Comparison of ENCODE assay signal across 8 cellular contexts in genomic region chr3:189563841-189564563, GRCh38.
DNase-seq lines count a peak whose midpoint lies in the region; ATAC-seq and TF ChIP-seq lines count a peak whose summit lies in the region.

No MANE protein-coding gene starts in this region.

- peak overlapping the region; percentile 61 for H3K27ac Mint-ChIP-seq in activated naive CD8-positive, alpha-beta T cell treated with anti-CD3 and anti-CD28 coated beads for 36 hours

- TF ChIP-seq POLR2A in body of pancreas (IDR thresholded peaks at IDR 0.05) (no peak), transverse colon (IDR thresholded peaks at IDR 0.05) (no peak)

- in situ Hi-C loops in transverse colon (cut with MboI; ENCODE audit: low pct_ligation_motif_present in 1 of 4, low pct_unique_long_range_greater_than_20kb in 1 of 4, low sequenced_read_pairs in 3 of 4), result no loop called here

- H3K9me3 Mint-ChIP-seq in activated naive CD8-positive, alpha-beta T cell treated with anti-CD3 and anti-CD28 coated beads for 36 hours, result peaks cover 2% of the 10 kb centered on the region

- TF ChIP-seq CTCF in KMS-11 (conservative IDR thresholded peaks at IDR 0.05; ENCODE audit: low read depth, low read length) (no peak), body of pancreas (IDR thresholded peaks at IDR 0.05) (no peak), transverse colon (IDR thresholded peaks at IDR 0.05) (no peak)

- H3K9ac ChIP-seq in KMS-11, result no peak overlapping the region

- intact Hi-C loops in body of pancreas (cut with DNase I) (no loop called here), transverse colon (cut with DNase I; ENCODE audit: low total_unique reads) (no loop called here)

- H3K4me1 Mint-ChIP-seq in activated naive CD8-positive, alpha-beta T cell treated with anti-CD3 and anti-CD28 coated beads for 36 hours, result peaks cover 25% of the 10 kb centered on the region

- no peak overlapping the region for H3K4me3 ChIP-seq in KMS-11 (IDR thresholded peaks at IDR 0.05; ENCODE audit: insufficient read depth, low read depth, low read length)
- H3K4me3 ChIP-seq in body of pancreas, result no peak overlapping the region
- H3K4me3 ChIP-seq in transverse colon, result no peak overlapping the region

- peak; percentile 83 for ATAC-seq in GM18502 (IDR thresholded peaks at IDR 0.05; ENCODE audit: poor library complexity, unreplicated experiment)
- peak; percentile 90 for ATAC-seq in GM21737 (IDR thresholded peaks at IDR 0.05; ENCODE audit: unreplicated experiment)
- no peak for ATAC-seq in body of pancreas

- H3K27me3 ChIP-seq in KMS-11 (ENCODE audit: insufficient read depth, low read depth) (no peaks in the 10 kb centered on the region), body of pancreas (no peaks in the 10 kb centered on the region), transverse colon (no peaks in the 10 kb centered on the region)

- H3K27ac ChIP-seq in KMS-11 (peak overlapping the region; percentile 7; the same call in 1 of the 2 replicates), body of pancreas (no peak overlapping the region), transverse colon (no peak overlapping the region)

- peak overlapping the region; percentile 53 for H3K4me2 ChIP-seq in KMS-11

- H3K4me1 ChIP-seq in KMS-11 (ENCODE audit: low read depth, poor library complexity, severe bottlenecking), result peaks cover 39% of the 10 kb centered on the region
- H3K4me1 ChIP-seq in body of pancreas, result no peaks in the 10 kb centered on the region
- no peaks in the 10 kb centered on the region for H3K4me1 ChIP-seq in transverse colon

- H3K9me3 ChIP-seq in body of pancreas (no peaks in the 10 kb centered on the region), transverse colon (no peaks in the 10 kb centered on the region)

- no peaks in the 10 kb centered on the region for H3K79me2 ChIP-seq in KMS-11 (ENCODE audit: insufficient read depth, low read depth)

- peak; percentile 53 for DNase-seq in activated naive CD8-positive, alpha-beta T cell treated with anti-CD3 and anti-CD28 coated beads for 36 hours
- DNase-seq in stimulated activated CD4-positive, alpha-beta T cell treated with anti-CD3 and anti-CD28 coated beads, Interleukin-4, amount 100 ng/mL, for 48 hours (ENCODE audit: low read depth in 2 of 2), result peak; percentile 10 to 16
- DNase-seq in NCI-H2081 treated with DMSO at 0.1 percent for 48 hours (lab: John Stamatoyannopoulos, UW) (no peak), body of pancreas (no peak), transverse colon (no peak)

- no peak overlapping the region for H3K4me3 Mint-ChIP-seq in activated naive CD8-positive, alpha-beta T cell treated with anti-CD3 and anti-CD28 coated beads for 36 hours

- TF ChIP-seq EP300 in transverse colon (IDR thresholded peaks at IDR 0.05; ENCODE audit: low read depth), result no peak

- peaks cover 2% of the 10 kb centered on the region for H3K27me3 Mint-ChIP-seq in activated naive CD8-positive, alpha-beta T cell treated with anti-CD3 and anti-CD28 coated beads for 36 hours

- no peak overlapping the region for H2AFZ ChIP-seq in KMS-11 (ENCODE audit: low read depth)

- no peaks in the 10 kb centered on the region for H3K36me3 Mint-ChIP-seq in activated naive CD8-positive, alpha-beta T cell treated with anti-CD3 and anti-CD28 coated beads for 36 hours

- H3K36me3 ChIP-seq in KMS-11 (ENCODE audit: insufficient read depth) (no peaks in the 10 kb centered on the region), body of pancreas (replicated peaks in 1 of 2; ENCODE audit: insufficient read depth in 1 of 2, low read depth in 2 of 2) (no peaks in the 10 kb centered on the region), transverse colon (no peaks in the 10 kb centered on the region)

- no peaks in the 10 kb centered on the region for H4K20me1 ChIP-seq in KMS-11 (ENCODE audit: insufficient read depth)

- 53 to 61% methylated on average over 6 of the region's 6 CpGs for WGBS in body of pancreas, 2 donors
- 62% methylated on average over 6 of the region's 6 CpGs; no CpG with 5 or more reads in 1 of the 2 donors for WGBS in transverse colon (ENCODE audit: low coverage in 1 of 2), 2 donors

Comparison
In these comparisons a context has a peak if more than half of its experiments do, and no peak if none do; other contexts are left out.
1. DNase-seq: peak in activated naive CD8-positive, alpha-beta T cell treated with anti-CD3 and anti-CD28 coated beads for 36 hours (single experiment) and stimulated activated CD4-positive, alpha-beta T cell treated with anti-CD3 and anti-CD28 coated beads, Interleukin-4, amount 100 ng/mL, for 48 hours (2 of 2); none in NCI-H2081 treated with DMSO at 0.1 percent for 48 hours (single experiment), body of pancreas (0 of 4) and transverse colon (single experiment).